ENCODE assay signal across 10 cellular contexts in the genomic region with DNA sequence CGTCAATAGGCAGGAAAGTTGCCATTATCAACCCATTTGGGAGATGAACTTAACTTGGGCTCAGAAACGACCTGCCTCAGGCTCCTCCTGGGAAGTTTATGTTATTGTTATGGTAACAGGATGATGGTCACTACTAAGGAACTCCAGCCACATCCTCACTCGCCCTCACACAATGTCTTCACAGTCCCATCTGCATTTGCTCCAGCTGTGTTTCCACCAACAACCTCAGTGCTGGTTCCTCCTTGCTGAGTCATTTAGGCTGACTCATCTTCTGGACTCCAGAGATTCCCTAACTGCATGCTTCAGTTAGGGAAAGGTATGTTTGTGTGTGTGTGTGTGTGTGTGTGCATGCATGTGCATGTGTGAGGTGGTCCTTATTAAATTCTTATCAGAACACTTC.
DNase-seq lines count a peak whose midpoint lies in the region; ATAC-seq, FAIRE-seq and TF ChIP-seq lines count a peak whose summit lies in the region.
"Had no signal": no experiment of that assay in that cellular context is flagged by ENCODE, and none has a peak within 500 bp of the region (broad histone marks: within the 10 kb centered on the region; RNA-seq: fewer than 3 reads in every experiment).

No MANE protein-coding gene starts in this region.

- BruUV-seq in HCT116 (replicated peaks; lab: Mats Ljungman, UMichigan): no TSS peak

- H3K36me3 ChIP-seq in HCT116 (ENCODE audit: control insufficient read depth in 1 of 2, insufficient read depth in 2 of 2, low read length in 2 of 2) (no peaks in the 10 kb centered on the region), adipocyte (ENCODE audit: control insufficient read depth, insufficient read depth, low read length, severe bottlenecking) (no peaks in the 10 kb centered on the region), small intestine (ENCODE audit: control insufficient read depth in 2 of 2, insufficient read depth in 2 of 2, low read length in 2 of 2) (no peaks in the 10 kb centered on the region)
- H3K36me3 ChIP-seq: breast epithelium had no signal

- no peak for DNase-seq in HCT116 (ENCODE audit: low read depth, low spot score)
- DNase-seq in adipocyte (ENCODE audit: low read depth): peak; percentile 97
- DNase-seq in left ventricle myocardium superior: no peak
- peak; percentile 53 for DNase-seq in small intestine
- DNase-seq in ecto neural progenitor cell (ENCODE audit: low spot score): no peak
- DNase-seq in activated CD4-positive, alpha-beta T cell treated with anti-CD3 and anti-CD28 coated beads, Interleukin-2, amount 50 U/mL, for 48 hours: no peak
- DNase-seq in NCI-H82 treated with DMSO at 0.1 percent for 48 hours (lab: John Stamatoyannopoulos, UW; ENCODE audit: unreplicated experiment): no peak
- DNase-seq: nephron progenitor cell had no signal

- no peaks in the 10 kb centered on the region; a peak in 1 of 4 replicates for H3K9me3 ChIP-seq in HCT116 (ENCODE audit: control insufficient read depth in 1 of 2, insufficient read depth in 1 of 2, low read depth in 1 of 2, low read length in 2 of 2)
- no peaks in the 10 kb centered on the region for H3K9me3 ChIP-seq in adipocyte (ENCODE audit: control insufficient read depth, low read length)
- no peaks in the 10 kb centered on the region for H3K9me3 ChIP-seq in small intestine (ENCODE audit: control insufficient read depth, low read depth)
- H3K9me3 ChIP-seq: breast epithelium had no signal

- WGBS in small intestine, 3 donors: 51 to 90% (median 73%) methylated on average over 3 of the region's 3 CpGs

- TF ChIP-seq CTCF in HCT116 (IDR thresholded peaks at IDR 0.05 in 2 of 3, conservative IDR thresholded peaks at IDR 0.05 in 1 of 3; ENCODE audit: borderline replicate concordance in 1 of 3, insufficient read depth in 1 of 3, low read depth in 2 of 3, low read length in 2 of 3): no peak

- POLR2A ChIA-PET in HCT116 (lab: Charles Lee): no interaction called here

- H3K27me3 ChIP-seq in HCT116 (ENCODE audit: insufficient read depth, low read length) (no peaks in the 10 kb centered on the region), adipocyte (replicated peaks; ENCODE audit: control insufficient read depth, insufficient read depth, low read length) (no peaks in the 10 kb centered on the region), small intestine (ENCODE audit: control insufficient read depth in 2 of 2, insufficient read depth in 2 of 2, low read length in 2 of 2) (no peaks in the 10 kb centered on the region)
- H3K27me3 ChIP-seq: breast epithelium had no signal

- H3K9me2 ChIP-seq in HCT116 (ENCODE audit: insufficient read depth): no peaks in the 10 kb centered on the region

- no peak overlapping the region for H3K27ac ChIP-seq in HCT116 (ENCODE audit: low read depth, low read length)
- H3K27ac ChIP-seq in small intestine (ENCODE audit: low read depth in 1 of 2, low read length in 1 of 2): no peak overlapping the region

- peak overlapping the region; percentile 9; the same call in 1 of the 2 replicates for H3K4me2 ChIP-seq in HCT116 (ENCODE audit: low read length)

- no peak for TF ChIP-seq RAD21 in HCT116 (IDR thresholded peaks at IDR 0.05; ENCODE audit: low read depth)

- ATAC-seq in HCT116: peak; percentile 20; the same call in 1 of the 2 replicates
- ATAC-seq in left ventricle myocardium superior: peak; percentile 74
- ATAC-seq in HG03354 (IDR thresholded peaks at IDR 0.05; ENCODE audit: poor library complexity, severe bottlenecking, unreplicated experiment): no peak

- no peaks in the 10 kb centered on the region for H3K79me2 ChIP-seq in HCT116 (ENCODE audit: insufficient read depth, low read length)

- no peak overlapping the region for H3K9ac ChIP-seq in HCT116 (ENCODE audit: low read length)
- H3K9ac ChIP-seq in adipocyte (ENCODE audit: low read length): no peak overlapping the region

- TF ChIP-seq POLR2A in HCT116 (IDR thresholded peaks at IDR 0.05; ENCODE audit: borderline replicate concordance, extremely low read depth, insufficient read depth, insufficient read length): no peak

- FAIRE-seq in small intestine (lab: Jason Lieb, UNC): no peak

- intact Hi-C loops in HCT116 (cut with micrococcal nuclease): loop anchor here (5.0 kb wide), 1 partner anchor 564 kb away; no protein-coding TSS in a partner anchor
- intact Hi-C loops in left ventricle myocardium superior (cut with micrococcal nuclease): no loop called here

- RAD21 ChIA-PET in HCT116 (lab: Charles Lee; ENCODE audit: low non-redundant PET in 1 of 2, low total read pairs in 2 of 2, uncharacterized antibody in 2 of 2, unreplicated experiment in 2 of 2): no interaction called here

- H3K4me3 ChIP-seq in HCT116 (replicated peaks in 1 of 2; ENCODE audit: low read depth in 1 of 2, low read length in 2 of 2) (no peak overlapping the region), adipocyte (ENCODE audit: low read length) (no peak overlapping the region), small intestine (ENCODE audit: low read depth in 1 of 2, low read length in 2 of 2) (no peak overlapping the region)
- H3K4me3 ChIP-seq: breast epithelium had no signal

- H3K4me1 ChIP-seq in HCT116 (ENCODE audit: control insufficient read depth in 1 of 2, insufficient read depth in 2 of 2, low read length in 2 of 2): peaks cover 0 to 12% of the 10 kb centered on the region in 2 experiments; a peak in 1 of 4 replicates
- peaks cover 65% of the 10 kb centered on the region for H3K4me1 ChIP-seq in adipocyte (ENCODE audit: control insufficient read depth, insufficient read depth, low read length)
- H3K4me1 ChIP-seq in small intestine (ENCODE audit: control insufficient read depth in 2 of 2, insufficient read depth in 1 of 2, low read depth in 1 of 2, low read length in 1 of 2): peaks cover 0 to 3% of the 10 kb centered on the region in 2 donors
- H3K4me1 ChIP-seq: breast epithelium had no signal

- H2AFZ ChIP-seq in HCT116 (ENCODE audit: low read depth, low read length, poor library complexity, severe bottlenecking): no peak overlapping the region

- CTCF ChIA-PET in HCT116 (lab: Charles Lee): no interaction called here

- H4K20me1 ChIP-seq in HCT116 (ENCODE audit: insufficient read depth): no peaks in the 10 kb centered on the region

TF ChIP-seq in HCT116, 20 proteins besides CTCF, POLR2A, EP300 and RAD21 (continues in another document):
- TF ChIP-seq POLR2AphosphoS5 (IDR thresholded peaks at IDR 0.05; ENCODE audit: low read depth, low read length) (no peak), EGR1 (IDR thresholded peaks at IDR 0.05; ENCODE audit: low read depth) (no peak), SRF (IDR thresholded peaks at IDR 0.05; ENCODE audit: low read depth) (no peak), CEBPB (IDR thresholded peaks at IDR 0.05; ENCODE audit: low read depth) (no peak), ZNF274 (IDR thresholded peaks at IDR 0.05; ENCODE audit: low read depth, low read length) (no peak), YY1 (IDR thresholded peaks at IDR 0.05; ENCODE audit: extremely low read depth, insufficient replicate concordance, low read depth, low read length) (no peak), FOSL1 (IDR thresholded peaks at IDR 0.05; ENCODE audit: low read depth) (peak; percentile 42; the same call in 1 of the 2 replicates), JUND (IDR thresholded peaks at IDR 0.05) (peak; percentile 29; the same call in 1 of the 2 replicates), EZH2 (IDR thresholded peaks at IDR 0.05) (no peak), ZFX (IDR thresholded peaks at IDR 0.05) (no peak)
- TF ChIP-seq, protein P1, sequence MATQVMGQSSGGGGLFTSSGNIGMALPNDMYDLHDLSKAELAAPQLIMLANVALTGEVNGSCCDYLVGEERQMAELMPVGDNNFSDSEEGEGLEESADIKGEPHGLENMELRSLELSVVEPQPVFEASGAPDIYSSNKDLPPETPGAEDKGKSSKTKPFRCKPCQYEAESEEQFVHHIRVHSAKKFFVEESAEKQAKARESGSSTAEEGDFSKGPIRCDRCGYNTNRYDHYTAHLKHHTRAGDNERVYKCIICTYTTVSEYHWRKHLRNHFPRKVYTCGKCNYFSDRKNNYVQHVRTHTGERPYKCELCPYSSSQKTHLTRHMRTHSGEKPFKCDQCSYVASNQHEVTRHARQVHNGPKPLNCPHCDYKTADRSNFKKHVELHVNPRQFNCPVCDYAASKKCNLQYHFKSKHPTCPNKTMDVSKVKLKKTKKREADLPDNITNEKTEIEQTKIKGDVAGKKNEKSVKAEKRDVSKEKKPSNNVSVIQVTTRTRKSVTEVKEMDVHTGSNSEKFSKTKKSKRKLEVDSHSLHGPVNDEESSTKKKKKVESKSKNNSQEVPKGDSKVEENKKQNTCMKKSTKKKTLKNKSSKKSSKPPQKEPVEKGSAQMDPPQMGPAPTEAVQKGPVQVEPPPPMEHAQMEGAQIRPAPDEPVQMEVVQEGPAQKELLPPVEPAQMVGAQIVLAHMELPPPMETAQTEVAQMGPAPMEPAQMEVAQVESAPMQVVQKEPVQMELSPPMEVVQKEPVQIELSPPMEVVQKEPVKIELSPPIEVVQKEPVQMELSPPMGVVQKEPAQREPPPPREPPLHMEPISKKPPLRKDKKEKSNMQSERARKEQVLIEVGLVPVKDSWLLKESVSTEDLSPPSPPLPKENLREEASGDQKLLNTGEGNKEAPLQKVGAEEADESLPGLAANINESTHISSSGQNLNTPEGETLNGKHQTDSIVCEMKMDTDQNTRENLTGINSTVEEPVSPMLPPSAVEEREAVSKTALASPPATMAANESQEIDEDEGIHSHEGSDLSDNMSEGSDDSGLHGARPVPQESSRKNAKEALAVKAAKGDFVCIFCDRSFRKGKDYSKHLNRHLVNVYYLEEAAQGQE (IDR thresholded peaks at IDR 0.05; ENCODE audit: low read depth): no peak
- TF ChIP-seq, protein P2, sequence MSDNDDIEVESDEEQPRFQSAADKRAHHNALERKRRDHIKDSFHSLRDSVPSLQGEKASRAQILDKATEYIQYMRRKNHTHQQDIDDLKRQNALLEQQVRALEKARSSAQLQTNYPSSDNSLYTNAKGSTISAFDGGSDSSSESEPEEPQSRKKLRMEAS (IDR thresholded peaks at IDR 0.05): no peak
- TF ChIP-seq, protein P3, sequence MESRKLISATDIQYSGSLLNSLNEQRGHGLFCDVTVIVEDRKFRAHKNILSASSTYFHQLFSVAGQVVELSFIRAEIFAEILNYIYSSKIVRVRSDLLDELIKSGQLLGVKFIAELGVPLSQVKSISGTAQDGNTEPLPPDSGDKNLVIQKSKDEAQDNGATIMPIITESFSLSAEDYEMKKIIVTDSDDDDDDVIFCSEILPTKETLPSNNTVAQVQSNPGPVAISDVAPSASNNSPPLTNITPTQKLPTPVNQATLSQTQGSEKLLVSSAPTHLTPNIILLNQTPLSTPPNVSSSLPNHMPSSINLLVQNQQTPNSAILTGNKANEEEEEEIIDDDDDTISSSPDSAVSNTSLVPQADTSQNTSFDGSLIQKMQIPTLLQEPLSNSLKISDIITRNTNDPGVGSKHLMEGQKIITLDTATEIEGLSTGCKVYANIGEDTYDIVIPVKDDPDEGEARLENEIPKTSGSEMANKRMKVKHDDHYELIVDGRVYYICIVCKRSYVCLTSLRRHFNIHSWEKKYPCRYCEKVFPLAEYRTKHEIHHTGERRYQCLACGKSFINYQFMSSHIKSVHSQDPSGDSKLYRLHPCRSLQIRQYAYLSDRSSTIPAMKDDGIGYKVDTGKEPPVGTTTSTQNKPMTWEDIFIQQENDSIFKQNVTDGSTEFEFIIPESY (IDR thresholded peaks at IDR 0.05; ENCODE audit: extremely low read depth, insufficient replicate concordance, low read length): no peak

Comparison
In these comparisons a context has a peak if more than half of its experiments do, and no peak if none do; other contexts are left out.
1. DNase-seq: peak in adipocyte (single experiment) and small intestine (single experiment); none in HCT116 (single experiment), left ventricle myocardium superior (single experiment), ecto neural progenitor cell (single experiment), activated CD4-positive, alpha-beta T cell treated with anti-CD3 and anti-CD28 coated beads, Interleukin-2, amount 50 U/mL, for 48 hours (0 of 2) and NCI-H82 treated with DMSO at 0.1 percent for 48 hours (single experiment).